ENCODE assay signal across 9 cellular contexts in genomic region chr11:116773203-116774112, GRCh38. TPM values are rescaled to one million over a fixed set of nuclear protein-coding genes. Genes with fewer than 3 reads are reported as not detected.
DNase-seq lines count a peak whose midpoint lies in the region; ATAC-seq and TF ChIP-seq lines count a peak whose summit lies in the region.
"Had no signal": no experiment of that assay in that cellular context is flagged by ENCODE, and none has a peak within 500 bp of the region (broad histone marks: within the 10 kb centered on the region; RNA-seq: fewer than 3 reads in every experiment).

No MANE protein-coding gene starts in this region.

- WGBS in aorta, 2 donors, result 7% methylated on average over 25 of the region's 25 CpGs

- H3K4me1 ChIP-seq in PC-3 (ENCODE audit: insufficient read depth, low read length) (peaks cover 23% of the 10 kb centered on the region), duodenal mucosa (ENCODE audit: control insufficient read depth in 1 of 2, insufficient read depth in 2 of 2, low read length in 2 of 2) (peaks cover 11 to 19% of the 10 kb centered on the region in 2 donors), aorta (ENCODE audit: control insufficient read depth in 1 of 2, insufficient read depth in 2 of 2, low read length in 2 of 2) (peaks cover 0 to 5% of the 10 kb centered on the region in 2 donors)

- no peak for TF ChIP-seq CTCF in PC-3 (conservative IDR thresholded peaks at IDR 0.05; ENCODE audit: low read depth, low read length)

- intact Hi-C loops in PC-3 (cut with micrococcal nuclease), result loop anchor here (1.0 to 5.0 kb wide), 4 partner anchors 15 to 334 kb away; partner anchors contain the start of genes APOA1 and ZPR1
- intact Hi-C loops in aorta (cut with DNase I), result no loop called here

- H3K27me3 ChIP-seq in PC-3 (ENCODE audit: low read length), result no peaks in the 10 kb centered on the region
- H3K27me3 ChIP-seq in duodenal mucosa (ENCODE audit: control insufficient read depth in 1 of 2, insufficient read depth in 2 of 2, low read length in 2 of 2), result no peaks in the 10 kb centered on the region
- no peaks in the 10 kb centered on the region for H3K27me3 ChIP-seq in aorta (ENCODE audit: control insufficient read depth in 1 of 2, insufficient read depth in 2 of 2, low read length in 1 of 2)

- no peaks in the 10 kb centered on the region for H3K27me3 Mint-ChIP-seq in activated naive CD4-positive, alpha-beta T cell treated with anti-CD3 and anti-CD28 coated beads, Interleukin-2, amount 50 U/mL, for 24 hours

- POLR2A ChIA-PET in PC-3 (lab: Charles Lee; ENCODE audit: unreplicated experiment), result interaction anchor here (0.6 to 0.7 kb wide), 2 partner anchors 189 to 822 kb away, joined by 3 to 8 read pairs; no protein-coding TSS in a partner anchor

- peaks cover 60% of the 10 kb centered on the region for H3K4me1 Mint-ChIP-seq in activated naive CD4-positive, alpha-beta T cell treated with anti-CD3 and anti-CD28 coated beads, Interleukin-2, amount 50 U/mL, for 24 hours

- H3K9me2 ChIP-seq in PC-3 (replicated peaks; ENCODE audit: low read length), result no peaks in the 10 kb centered on the region

- peak overlapping the region; percentile 98 for H3K4me3 Mint-ChIP-seq in activated naive CD4-positive, alpha-beta T cell treated with anti-CD3 and anti-CD28 coated beads, Interleukin-2, amount 50 U/mL, for 24 hours

- H3K4me3 ChIP-seq in PC-3 (ENCODE audit: low read length) (peak overlapping the region; percentile 98), duodenal mucosa (ENCODE audit: low read depth in 1 of 2, low read length in 2 of 2) (peak overlapping the region; percentile 93 to 94), aorta (ENCODE audit: low read length in 2 of 2) (peak overlapping the region; percentile 54 to 89)

- CTCF ChIA-PET in PC-3 (lab: Charles Lee), result interaction anchor here (1.1 kb wide), 1 partner anchor 62 kb away, joined by 3 read pairs; no protein-coding TSS in a partner anchor

- ATAC-seq in HG02981 (IDR thresholded peaks at IDR 0.05; ENCODE audit: unreplicated experiment), result peak; percentile 26
- peak; percentile 59 for ATAC-seq in PC-3
- peak; percentile 75 for ATAC-seq in aorta (ENCODE audit: low FRiP score)

- peak overlapping the region; percentile 39 for H3K27ac ChIP-seq in PC-3 (ENCODE audit: low read length)
- peak overlapping the region; percentile 63 for H3K27ac ChIP-seq in duodenal mucosa (ENCODE audit: low read depth, low read length)
- H3K27ac ChIP-seq in aorta (ENCODE audit: low read depth in 1 of 2, low read length in 2 of 2), result peak overlapping the region; percentile 34 to 82

- peaks cover 6% of the 10 kb centered on the region for H3F3A ChIP-seq in PC-3 (ENCODE audit: low read length, unreplicated experiment)

- DNase-seq in activated naive CD4-positive, alpha-beta T cell treated with Interleukin-2 at 50 U/mL for 16 hours, result no peak
- DNase-seq in PC-3, result no peak
- DNase-seq in midbrain (lab: John Stamatoyannopoulos, UW), result peak; percentile 72
- DNase-seq in aorta, result no peak
- DNase-seq in stimulated activated CD4-positive, alpha-beta T cell treated with anti-CD3 and anti-CD28 coated beads, Interleukin-15, amount 100 ng/mL, for 24 hours, result no peak

- peaks cover 32% of the 10 kb centered on the region for H3K36me3 ChIP-seq in PC-3 (ENCODE audit: low read depth, low read length)
- H3K36me3 ChIP-seq in duodenal mucosa (ENCODE audit: control insufficient read depth in 1 of 2, insufficient read depth in 2 of 2, low read length in 2 of 2), result peaks cover 8 to 20% of the 10 kb centered on the region in 2 donors
- H3K36me3 ChIP-seq in aorta (ENCODE audit: control insufficient read depth in 1 of 2, insufficient read depth in 2 of 2, low read length in 1 of 2), result peaks cover 0 to 5% of the 10 kb centered on the region in 2 donors

- H3K9me3 Mint-ChIP-seq in activated naive CD4-positive, alpha-beta T cell treated with anti-CD3 and anti-CD28 coated beads, Interleukin-2, amount 50 U/mL, for 24 hours, result no peaks in the 10 kb centered on the region

- peak overlapping the region; percentile 93 for H3K4me2 ChIP-seq in PC-3 (ENCODE audit: low read length)

- H3K36me3 Mint-ChIP-seq in activated naive CD4-positive, alpha-beta T cell treated with anti-CD3 and anti-CD28 coated beads, Interleukin-2, amount 50 U/mL, for 24 hours, result peaks cover 23% of the 10 kb centered on the region

- peak overlapping the region; percentile 73 for H2AFZ ChIP-seq in PC-3 (ENCODE audit: low read length)

- H3K9me3 ChIP-seq in PC-3 (ENCODE audit: low read length) (no peaks in the 10 kb centered on the region), duodenal mucosa (ENCODE audit: control insufficient read depth in 1 of 2, low read length in 2 of 2) (no peaks in the 10 kb centered on the region), aorta (ENCODE audit: control insufficient read depth, low read length) (no peaks in the 10 kb centered on the region)

- H3K27ac Mint-ChIP-seq in activated naive CD4-positive, alpha-beta T cell treated with anti-CD3 and anti-CD28 coated beads, Interleukin-2, amount 50 U/mL, for 24 hours, result peak overlapping the region; percentile 99

- H3K79me2 ChIP-seq in PC-3 (ENCODE audit: low read length), result peaks cover 22% of the 10 kb centered on the region

- BruUV-seq in PC-3 (replicated peaks; lab: Mats Ljungman, UMichigan), result TSS peak; percentile 89

- no peaks in the 10 kb centered on the region for H4K20me1 ChIP-seq in PC-3 (ENCODE audit: low read length)

- H3K9ac ChIP-seq in PC-3 (ENCODE audit: low read length) (peak overlapping the region; percentile 51), duodenal mucosa (ENCODE audit: low read depth in 1 of 2, low read length in 2 of 2) (peak overlapping the region; percentile 56 to 86)

RNA-seq across cellular contexts. Expression of gene BUD13, which starts 0.7 kb away (rescaled TPM):
- total RNA-seq in PC-3 (2014; rRNA removed), result 28.9 and 38.0 TPM in 2 replicates
- 10 to 100 TPM; 12.7 to 12.9 TPM for total RNA-seq in aorta
- polyA plus RNA-seq in aorta, result 10 to 100 TPM; 10.3 to 15.7 TPM

RNA-seq across cellular contexts. Expression of gene ZPR1, which starts 14.4 kb away (rescaled TPM):
- total RNA-seq in PC-3 (2014; rRNA removed) (86.5 and 89.5 TPM in 2 replicates), aorta (10 to 100 TPM; 31.5 to 48.2 TPM)
- 10 to 100 TPM; 19.2 to 21.2 TPM for polyA plus RNA-seq in aorta

RNA-seq across cellular contexts. Expression of gene APOA5, which starts 18.2 kb away (rescaled TPM):
- total RNA-seq in PC-3 (2014; rRNA removed) (not detected in 2 replicates), aorta (not detected)
- not detected for polyA plus RNA-seq in aorta
- total RNA-seq: lung microvascular endothelial cell had no signal

RNA-seq across cellular contexts. Expression of gene APOA4, which starts 49.6 kb away (rescaled TPM):
- total RNA-seq in PC-3 (2014; rRNA removed), result not detected in 2 replicates
- not detected for total RNA-seq in aorta
- 100 to 1,000 TPM in 1 of 2 donors, under 1 TPM in 1; 0.64 to 457 TPM for polyA plus RNA-seq in aorta
- total RNA-seq: lung microvascular endothelial cell had no signal

RNA-seq across cellular contexts. Expression of gene APOC3, which starts 56.2 kb away (rescaled TPM):
- total RNA-seq in PC-3 (2014; rRNA removed) (not detected in 2 replicates), aorta (not detected)
- polyA plus RNA-seq in aorta, result 100 to 1,000 TPM in 1 of 2 donors, not detected in 1; 335 TPM
- total RNA-seq: lung microvascular endothelial cell had no signal
